ENCODE assay signal across 24 cellular contexts in genomic region chr7:106344206-106344605, GRCh38. TPM values are rescaled to one million over a fixed set of nuclear protein-coding genes. Genes with fewer than 3 reads are reported as not detected.
A peak's percentile ranks its signal among the peaks of the same experiment; 100 is the strongest.
DNase-seq lines count a peak whose midpoint lies in the region; ATAC-seq, FAIRE-seq and TF ChIP-seq lines count a peak whose summit lies in the region.
"Had no signal": no experiment of that assay in that cellular context is flagged by ENCODE, and none has a peak within 500 bp of the region (broad histone marks: within the 10 kb centered on the region; RNA-seq: fewer than 3 reads in every experiment).

No MANE protein-coding gene starts in this region.

- peak overlapping the region; percentile 48 for H3K27ac ChIP-seq in skeletal muscle tissue (ENCODE audit: low read depth, low read length)
- H3K27ac ChIP-seq: ascending aorta, foreskin keratinocyte had no signal

- intact Hi-C loops in activated CD8-positive, alpha-beta T cell treated with anti-CD3 and anti-CD28 coated beads for 36 hours (cut with micrococcal nuclease), result no loop called here

- peaks cover under 1% of the 10 kb centered on the region for H3K27me3 Mint-ChIP-seq in activated CD8-positive, alpha-beta T cell treated with anti-CD3 and anti-CD28 coated beads for 36 hours
- H3K27me3 Mint-ChIP-seq in activated CD8-positive, alpha-beta T cell treated with anti-CD3 and anti-CD28 coated beads, Interleukin-2, amount 10 ng/mL, durations not matched to agents 7 days and 5 days (ENCODE audit: low read depth), result no peaks in the 10 kb centered on the region
- no peaks in the 10 kb centered on the region for H3K27me3 Mint-ChIP-seq in activated naive CD8-positive, alpha-beta T cell

- TF ChIP-seq CTCF in activated CD8-positive, alpha-beta T cell treated with anti-CD3 and anti-CD28 coated beads for 36 hours (IDR thresholded peaks at IDR 0.05), result no peak

- CTCF ChIA-PET in activated CD8-positive, alpha-beta T cell treated with anti-CD3 and anti-CD28 coated beads for 36 hours (lab: Charles Lee), result interaction anchor here (1.6 to 1.9 kb wide), 3 partner anchors 12 to 167 kb away, joined by 4 read pairs; no protein-coding TSS in a partner anchor
- CTCF ChIA-PET in activated CD8-positive, alpha-beta T cell treated with anti-CD3 and anti-CD28 coated beads, Interleukin-2, amount 10 ng/mL, durations not matched to agents 7 days and 5 days (lab: Charles Lee), result interaction anchor here (0.9 to 1.1 kb wide), 3 partner anchors 13 to 168 kb away, joined by 3 read pairs; no protein-coding TSS in a partner anchor

- peaks cover 66% of the 10 kb centered on the region for H3K4me1 Mint-ChIP-seq in activated CD8-positive, alpha-beta T cell treated with anti-CD3 and anti-CD28 coated beads for 36 hours (ENCODE audit: low read depth)
- H3K4me1 Mint-ChIP-seq in activated CD8-positive, alpha-beta T cell treated with anti-CD3 and anti-CD28 coated beads, Interleukin-2, amount 10 ng/mL, durations not matched to agents 7 days and 5 days (ENCODE audit: low read depth), result peaks cover 40% of the 10 kb centered on the region
- peaks cover 52% of the 10 kb centered on the region for H3K4me1 Mint-ChIP-seq in activated naive CD8-positive, alpha-beta T cell (ENCODE audit: low read depth)
- H3K4me1 Mint-ChIP-seq: neural crest cell had no signal

- no peak for FAIRE-seq in urothelium cell line (lab: Jason Lieb, UNC)
- FAIRE-seq: small intestine had no signal

- H3K27me3 ChIP-seq in skeletal muscle tissue (ENCODE audit: control insufficient read depth in 3 of 3, insufficient read depth in 3 of 3, low read length in 3 of 3), result no peaks in the 10 kb centered on the region
- H3K27me3 ChIP-seq: ascending aorta, foreskin keratinocyte, stomach, tibial nerve had no signal

- H3K9me3 ChIP-seq in skeletal muscle tissue (ENCODE audit: control insufficient read depth in 3 of 3, low read length in 3 of 3), result peaks cover 2 to 3% (median 2%) of the 10 kb centered on the region in 3 donors
- H3K9me3 ChIP-seq: ascending aorta had no signal

- H3K4me3 ChIP-seq in skeletal muscle tissue (ENCODE audit: low read length in 3 of 3), result no peak overlapping the region
- H3K4me3 ChIP-seq: ascending aorta, stomach, tibial nerve had no signal

- POLR2A ChIA-PET in activated CD8-positive, alpha-beta T cell treated with anti-CD3 and anti-CD28 coated beads for 36 hours (lab: Charles Lee), result interaction anchor here (0.9 to 7.7 kb wide), 4 partner anchors 15 to 81 kb away, joined by 3 to 111 read pairs (median 22); partner anchors contain the start of gene NAMPT
- POLR2A ChIA-PET in activated CD8-positive, alpha-beta T cell treated with anti-CD3 and anti-CD28 coated beads, Interleukin-2, amount 10 ng/mL, durations not matched to agents 7 days and 5 days (lab: Charles Lee), result interaction anchor here (4.1 kb wide), 1 partner anchor 59 kb away, joined by 33 read pairs; the partner anchor contains the start of gene NAMPT

- H3K27ac Mint-ChIP-seq in activated CD8-positive, alpha-beta T cell treated with anti-CD3 and anti-CD28 coated beads for 36 hours, result peak overlapping the region; percentile 100
- H3K27ac Mint-ChIP-seq in activated CD8-positive, alpha-beta T cell treated with anti-CD3 and anti-CD28 coated beads, Interleukin-2, amount 10 ng/mL, durations not matched to agents 7 days and 5 days, result no peak overlapping the region
- H3K27ac Mint-ChIP-seq in activated naive CD8-positive, alpha-beta T cell, result peak overlapping the region; percentile 94
- H3K27ac Mint-ChIP-seq: HFFc6 had no signal

- no peak for ATAC-seq in activated CD8-positive, alpha-beta T cell treated with anti-CD3 and anti-CD28 coated beads for 36 hours
- no peak for ATAC-seq in activated CD8-positive, alpha-beta T cell treated with anti-CD3 and anti-CD28 coated beads, Interleukin-2, amount 10 ng/mL, durations not matched to agents 7 days and 5 days
- no peak for ATAC-seq in HG02571 (IDR thresholded peaks at IDR 0.05; ENCODE audit: unreplicated experiment)
- ATAC-seq: foreskin keratinocyte had no signal

- no peaks in the 10 kb centered on the region for H3K36me3 ChIP-seq in skeletal muscle tissue (ENCODE audit: control insufficient read depth in 3 of 3, insufficient read depth in 3 of 3, low read length in 3 of 3)
- H3K36me3 ChIP-seq: ascending aorta, stomach, tibial nerve had no signal

- no peaks in the 10 kb centered on the region for H3K4me1 ChIP-seq in skeletal muscle tissue (ENCODE audit: control insufficient read depth in 3 of 3, insufficient read depth in 3 of 3, low read length in 3 of 3)
- H3K4me1 ChIP-seq: ascending aorta, stomach, tibial nerve had no signal

- DNase-seq in activated CD8-positive, alpha-beta T cell treated with anti-CD3 and anti-CD28 coated beads for 36 hours, result no peak
- DNase-seq in activated CD8-positive, alpha-beta T cell treated with anti-CD3 and anti-CD28 coated beads, Interleukin-2, amount 10 ng/mL, durations not matched to agents 7 days and 5 days, result no peak
- peak; percentile 10 for DNase-seq in CD1c-positive myeloid dendritic cell (ENCODE audit: extremely low spot score)
- no peak for DNase-seq in HCEC 1CT
- no peak for DNase-seq in urothelium cell line (ENCODE audit: low spot score)
- DNase-seq: activated CD4-positive, CD25-positive, alpha-beta regulatory T cell treated with anti-CD3 and anti-CD28 coated beads, Interleukin-2, amount 50 U/mL, for 72 hours; activated gamma-delta T cell treated with Interleukin-2 at 50 U/mL for 16 hours; central memory CD4-positive, alpha-beta T cell; erythroblast; foreskin keratinocyte; HFFc6; left ventricle myocardium superior; NCI-H1048; NCI-H187; NCI-H774; small intestine; stimulated activated CD4-positive, alpha-beta T cell treated with anti-CD3 and anti-CD28 coated beads, Interleukin-2, amount 100 ng/mL, for 48 hours; stomach had no signal

- no peak overlapping the region for H3K9ac ChIP-seq in skeletal muscle tissue (ENCODE audit: low read depth in 1 of 3, low read length in 3 of 3)

- H3K36me3 Mint-ChIP-seq in activated CD8-positive, alpha-beta T cell treated with anti-CD3 and anti-CD28 coated beads for 36 hours (ENCODE audit: low read depth), result peaks cover 71% of the 10 kb centered on the region
- H3K36me3 Mint-ChIP-seq in activated CD8-positive, alpha-beta T cell treated with anti-CD3 and anti-CD28 coated beads, Interleukin-2, amount 10 ng/mL, durations not matched to agents 7 days and 5 days (ENCODE audit: low read depth), result peaks cover 26% of the 10 kb centered on the region
- H3K36me3 Mint-ChIP-seq in activated naive CD8-positive, alpha-beta T cell, result peaks cover 28% of the 10 kb centered on the region

- H3K9me3 Mint-ChIP-seq in activated CD8-positive, alpha-beta T cell treated with anti-CD3 and anti-CD28 coated beads for 36 hours, result peaks cover 58% of the 10 kb centered on the region
- peaks cover 16% of the 10 kb centered on the region for H3K9me3 Mint-ChIP-seq in activated CD8-positive, alpha-beta T cell treated with anti-CD3 and anti-CD28 coated beads, Interleukin-2, amount 10 ng/mL, durations not matched to agents 7 days and 5 days (ENCODE audit: insufficient read depth)
- peaks cover 39% of the 10 kb centered on the region for H3K9me3 Mint-ChIP-seq in activated naive CD8-positive, alpha-beta T cell (ENCODE audit: low read depth)

- H3K4me3 Mint-ChIP-seq in activated CD8-positive, alpha-beta T cell treated with anti-CD3 and anti-CD28 coated beads for 36 hours, result no peak overlapping the region
- H3K4me3 Mint-ChIP-seq in activated CD8-positive, alpha-beta T cell treated with anti-CD3 and anti-CD28 coated beads, Interleukin-2, amount 10 ng/mL, durations not matched to agents 7 days and 5 days, result no peak overlapping the region
- no peak overlapping the region for H3K4me3 Mint-ChIP-seq in activated naive CD8-positive, alpha-beta T cell
- H3K4me3 Mint-ChIP-seq: HFFc6, neural crest cell had no signal

RNA-seq across cellular contexts. Expression of gene NAMPT, which starts 59.4 kb away (rescaled TPM):
- total RNA-seq in activated CD8-positive, alpha-beta T cell treated with anti-CD3 and anti-CD28 coated beads for 36 hours, result 100 to 1,000 TPM; 790 to 812 TPM
- 10 to 100 TPM; 65.5 to 69.3 TPM for total RNA-seq in activated CD8-positive, alpha-beta T cell treated with anti-CD3 and anti-CD28 coated beads, Interleukin-2, amount 10 ng/mL, durations not matched to agents 7 days and 5 days
- total RNA-seq in skeletal muscle tissue, result 28.2 TPM

Comparison
In these comparisons a context has a peak if more than half of its experiments do, and no peak if none do; other contexts are left out.
1. RNA of gene NAMPT, which starts 59.4 kb away (total RNA-seq): 790 to 812 TPM in activated CD8-positive, alpha-beta T cell treated with anti-CD3 and anti-CD28 coated beads for 36 hours; 65.5 to 69.3 TPM in activated CD8-positive, alpha-beta T cell treated with anti-CD3 and anti-CD28 coated beads, Interleukin-2, amount 10 ng/mL, durations not matched to agents 7 days and 5 days and 28.2 TPM in skeletal muscle tissue (single experiment); every median in the first group is over 10 times any median in the second.